In genomic region chr12:41888285-41888684, GRCh38 we compare ENCODE assay signal across 19 cellular contexts.
"Had no signal": no experiment of that assay in that cellular context is flagged by ENCODE, and none has a peak within 500 bp of the region (broad histone marks: within the 10 kb centered on the region; RNA-seq: fewer than 3 reads in every experiment).

No MANE protein-coding gene starts in this region.

- ATAC-seq: naive thymus-derived CD4-positive, alpha-beta T cell; naive thymus-derived CD8-positive, alpha-beta T cell; natural killer cell; natural killer cell treated with Interleukin-12 subunit alpha and Interleukin-12 subunit beta and Interleukin-15 and Interleukin-18, amount 100 ng/mL, for 72 hours; pancreas; psoas muscle; right cardiac atrium; right lobe of liver; sciatic nerve had no signal

- H3K79me2 ChIP-seq: parathyroid adenoma had no signal

- H3K9ac ChIP-seq: neural progenitor cell, parathyroid adenoma had no signal

- H3K9me3 ChIP-seq: neutrophil, ovary, pancreas, prostate gland, psoas muscle, right atrium auricular region, right lobe of liver, sigmoid colon, spleen had no signal

- H3K27me3 ChIP-seq: neural progenitor cell, neutrophil, ovary, pancreas, right atrium auricular region, right lobe of liver, sigmoid colon, spleen had no signal

- H2AFZ ChIP-seq: neural progenitor cell, parathyroid adenoma had no signal

- H3K36me3 ChIP-seq: neural progenitor cell, neutrophil, ovary, pancreas, prostate gland, right atrium auricular region, right lobe of liver, sigmoid colon, spleen had no signal

- H3K4me3 ChIP-seq: neural progenitor cell, ovary, pancreas, prostate gland, psoas muscle, right atrium auricular region, right lobe of liver, sigmoid colon, skin epidermis, smooth muscle cell, spleen had no signal

- H3K4me2 ChIP-seq: neural progenitor cell, smooth muscle cell had no signal

- H3K27ac ChIP-seq: neural progenitor cell, neutrophil, ovary, pancreas, parathyroid adenoma, prostate gland, psoas muscle, right atrium auricular region, right lobe of liver, sigmoid colon, skin epidermis, spleen had no signal
